ENCODE assay signal across 8 cellular contexts in genomic region chrX:118726887-118727685, GRCh38. TPM values are rescaled to one million over a fixed set of nuclear protein-coding genes. Genes with fewer than 3 reads are reported as not detected.
A peak's percentile ranks its signal among the peaks of the same experiment; 100 is the strongest.
DNase-seq lines count a peak whose midpoint lies in the region; ATAC-seq and TF ChIP-seq lines count a peak whose summit lies in the region.

Gene IL13RA1 (plus strand): TSS chrX:118727606. CDS start chrX:118727639, 33 bp downstream.

- DNase-seq in SIG-M5 treated with dmso at 0.1 percent for 504 hours (lab: John Stamatoyannopoulos, UW; ENCODE audit: unreplicated experiment) (peak; percentile 69), SIG-M5 (lab: John Stamatoyannopoulos, UW) (no peak), NCI-H2196 (lab: John Stamatoyannopoulos, UW; ENCODE audit: unreplicated experiment) (peak; percentile 85), erythroblast (lab: John Stamatoyannopoulos, UW) (peak; percentile 3 to 4), mucosa of descending colon (peak; percentile 81 to 87 (median 86)), thyroid gland (peak; percentile 83 to 88)
- peak; percentile 56 for DNase-seq in activated CD8-positive, alpha-beta memory T cell treated with anti-CD3 and anti-CD28 coated beads for 24 hours

- peaks cover 9% of the 10 kb centered on the region for H3K4me1 ChIP-seq in mucosa of descending colon (ENCODE audit: low read depth)
- peaks cover 0 to 26% of the 10 kb centered on the region in 2 donors for H3K4me1 ChIP-seq in thyroid gland

- H3K36me3 ChIP-seq in mucosa of descending colon (ENCODE audit: low read depth): no peaks in the 10 kb centered on the region
- no peaks in the 10 kb centered on the region for H3K36me3 ChIP-seq in thyroid gland

- TF ChIP-seq CTCF in mucosa of descending colon (IDR thresholded peaks at IDR 0.05) (no peak), thyroid gland (IDR thresholded peaks at IDR 0.05) (no peak)

- TF ChIP-seq POLR2A in erythroblast (IDR thresholded peaks at IDR 0.05; ENCODE audit: low read length) (no peak), thyroid gland (IDR thresholded peaks at IDR 0.05) (peak in 1 of 2 donors; percentile 83)

- no peaks in the 10 kb centered on the region for H3K27me3 ChIP-seq in thyroid gland

- intact Hi-C loops in mucosa of descending colon (cut with DNase I, micrococcal nuclease): no loop called here
- intact Hi-C loops in thyroid gland (cut with DNase I): no loop called here

- 31 to 34% methylated on average over 4 of the region's 56 CpGs for WGBS in thyroid gland, 2 donors

- H3K4me3 ChIP-seq in mucosa of descending colon (peak within 1 kb of the TSS; percentile 48), thyroid gland (replicated peaks in 1 of 3) (peak within 1 kb of the TSS in 2 of 3 donors; percentile 44 to 55)

- H3K27ac ChIP-seq in thyroid gland: peak within 1 kb of the TSS; percentile 85 to 93 (median 88)

- H3K9me3 ChIP-seq in mucosa of descending colon (no peaks in the 10 kb centered on the region), thyroid gland (no peaks in the 10 kb centered on the region)

- ATAC-seq in HG02973 (IDR thresholded peaks at IDR 0.05; ENCODE audit: unreplicated experiment): peak; percentile 48
- peak; percentile 90 for ATAC-seq in mucosa of descending colon

RNA-seq across cellular contexts. Expression of gene IL13RA1, which starts in this region (rescaled TPM):
- total RNA-seq in mucosa of descending colon (100 to 1,000 TPM in 2 of 3 donors, 10 to 100 TPM in 1; 89.4 to 133 (median 104) TPM), thyroid gland (10 to 100 TPM; 40.0 to 71.4 (median 46.8) TPM)
